ENCODE assay signal across 8 cellular contexts in genomic region chr10:29646238-29646902, GRCh38. TPM values are rescaled to one million over a fixed set of nuclear protein-coding genes. Genes with fewer than 3 reads are reported as not detected.
A peak's percentile ranks its signal among the peaks of the same experiment; 100 is the strongest.
DNase-seq lines count a peak whose midpoint lies in the region; ATAC-seq and TF ChIP-seq lines count a peak whose summit lies in the region.

No MANE protein-coding gene starts in this region.

- DNase-seq in activated CD4-positive, alpha-beta T cell treated with anti-CD3 and anti-CD28 coated beads for 4 hours, result peak; percentile 22 to 31
- DNase-seq in activated CD4-positive, alpha-beta T cell treated with anti-CD3 and anti-CD28 coated beads, Interleukin-2, amount 50 U/mL, for 1 hour, result no peak
- DNase-seq in fibroblast of the aortic adventitia (ENCODE audit: low read depth), result peak; percentile 97
- DNase-seq in stimulated activated naive B cell treated with anti-CD40 and anti-IgM and Interleukin-4, amounts not matched to agents 10 μg/mL and 1 μg/mL and 100 μg/mL, for 72 hours, result no peak
- no peak for DNase-seq in GM20000 (ENCODE audit: low spot score)
- DNase-seq in DMS79 treated with DMSO at 0.1 percent for 48 hours (lab: John Stamatoyannopoulos, UW), result no peak
- DNase-seq in SIG-M5 treated with dmso at 0.1 percent for 504 hours (lab: John Stamatoyannopoulos, UW; ENCODE audit: unreplicated experiment), result no peak

- H3K27ac Mint-ChIP-seq in stimulated activated naive B cell treated with anti-CD40 and anti-IgM and Interleukin-4, amounts not matched to agents 10 μg/mL and 1 μg/mL and 100 μg/mL, for 72 hours, result no peak overlapping the region

- H3K4me1 Mint-ChIP-seq in stimulated activated naive B cell treated with anti-CD40 and anti-IgM and Interleukin-4, amounts not matched to agents 10 μg/mL and 1 μg/mL and 100 μg/mL, for 72 hours, result peaks cover 12 to 33% of the 10 kb centered on the region in 2 donors

- TF ChIP-seq CTCF in fibroblast of the aortic adventitia (IDR thresholded peaks at IDR 0.05; ENCODE audit: insufficient read depth, low read length), result no peak
- TF ChIP-seq CTCF in GM20000 (IDR thresholded peaks at IDR 0.05; ENCODE audit: extremely low read depth, missing control alignments), result no peak

- H3K4me3 ChIP-seq in fibroblast of the aortic adventitia (ENCODE audit: low read depth, low read length), result peak overlapping the region; percentile 49

- no peaks in the 10 kb centered on the region for H3K9me3 Mint-ChIP-seq in stimulated activated naive B cell treated with anti-CD40 and anti-IgM and Interleukin-4, amounts not matched to agents 10 μg/mL and 1 μg/mL and 100 μg/mL, for 72 hours

- H3K27me3 Mint-ChIP-seq in stimulated activated naive B cell treated with anti-CD40 and anti-IgM and Interleukin-4, amounts not matched to agents 10 μg/mL and 1 μg/mL and 100 μg/mL, for 72 hours, result peaks cover 0 to 3% of the 10 kb centered on the region in 2 donors

- no peaks in the 10 kb centered on the region for H3K36me3 Mint-ChIP-seq in stimulated activated naive B cell treated with anti-CD40 and anti-IgM and Interleukin-4, amounts not matched to agents 10 μg/mL and 1 μg/mL and 100 μg/mL, for 72 hours

- peak overlapping the region in 1 of 2 donors; percentile 62 for H3K4me3 Mint-ChIP-seq in stimulated activated naive B cell treated with anti-CD40 and anti-IgM and Interleukin-4, amounts not matched to agents 10 μg/mL and 1 μg/mL and 100 μg/mL, for 72 hours

- peak; percentile 83 for ATAC-seq in SK-N-SH treated with all-trans-retinoic acid at 6 μM for 48 hours
- peak; percentile 55 to 63 for ATAC-seq in stimulated activated naive B cell treated with anti-CD40 and anti-IgM and Interleukin-4, amounts not matched to agents 10 μg/mL and 1 μg/mL and 100 μg/mL, for 72 hours (replicated peaks)

TF ChIP-seq in SK-N-SH treated with all-trans-retinoic acid at 6 μM for 48 hours, 23 proteins besides CTCF, POLR2A, EP300 and RAD21:
- TF ChIP-seq, protein P1, sequence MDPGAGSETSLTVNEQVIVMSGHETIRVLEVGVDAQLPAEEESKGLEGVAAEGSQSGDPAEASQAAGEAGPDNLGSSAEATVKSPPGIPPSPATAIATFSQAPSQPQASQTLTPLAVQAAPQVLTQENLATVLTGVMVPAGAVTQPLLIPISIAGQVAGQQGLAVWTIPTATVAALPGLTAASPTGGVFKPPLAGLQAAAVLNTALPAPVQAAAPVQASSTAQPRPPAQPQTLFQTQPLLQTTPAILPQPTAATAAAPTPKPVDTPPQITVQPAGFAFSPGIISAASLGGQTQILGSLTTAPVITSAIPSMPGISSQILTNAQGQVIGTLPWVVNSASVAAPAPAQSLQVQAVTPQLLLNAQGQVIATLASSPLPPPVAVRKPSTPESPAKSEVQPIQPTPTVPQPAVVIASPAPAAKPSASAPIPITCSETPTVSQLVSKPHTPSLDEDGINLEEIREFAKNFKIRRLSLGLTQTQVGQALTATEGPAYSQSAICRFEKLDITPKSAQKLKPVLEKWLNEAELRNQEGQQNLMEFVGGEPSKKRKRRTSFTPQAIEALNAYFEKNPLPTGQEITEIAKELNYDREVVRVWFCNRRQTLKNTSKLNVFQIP (CRISPR knock-in tag; IDR thresholded peaks at IDR 0.05; ENCODE audit: borderline replicate concordance, low read depth), result no peak; the same call in 1 of the 2 replicates
- no peak for TF ChIP-seq GLIS3 (CRISPR knock-in tag; IDR thresholded peaks at IDR 0.05)
- no peak for TF ChIP-seq CREB5 (CRISPR knock-in tag; IDR thresholded peaks at IDR 0.05; ENCODE audit: low read depth)
- TF ChIP-seq TCF4 (CRISPR knock-in tag; IDR thresholded peaks at IDR 0.05; ENCODE audit: borderline replicate concordance), result no peak
- peak; percentile 61; the same call in 1 of the 2 replicates for TF ChIP-seq TOX (CRISPR knock-in tag; IDR thresholded peaks at IDR 0.05; ENCODE audit: borderline replicate concordance)
- peak; percentile 95 for TF ChIP-seq ZC3H10 (CRISPR knock-in tag; IDR thresholded peaks at IDR 0.05)
- TF ChIP-seq, protein P2, sequence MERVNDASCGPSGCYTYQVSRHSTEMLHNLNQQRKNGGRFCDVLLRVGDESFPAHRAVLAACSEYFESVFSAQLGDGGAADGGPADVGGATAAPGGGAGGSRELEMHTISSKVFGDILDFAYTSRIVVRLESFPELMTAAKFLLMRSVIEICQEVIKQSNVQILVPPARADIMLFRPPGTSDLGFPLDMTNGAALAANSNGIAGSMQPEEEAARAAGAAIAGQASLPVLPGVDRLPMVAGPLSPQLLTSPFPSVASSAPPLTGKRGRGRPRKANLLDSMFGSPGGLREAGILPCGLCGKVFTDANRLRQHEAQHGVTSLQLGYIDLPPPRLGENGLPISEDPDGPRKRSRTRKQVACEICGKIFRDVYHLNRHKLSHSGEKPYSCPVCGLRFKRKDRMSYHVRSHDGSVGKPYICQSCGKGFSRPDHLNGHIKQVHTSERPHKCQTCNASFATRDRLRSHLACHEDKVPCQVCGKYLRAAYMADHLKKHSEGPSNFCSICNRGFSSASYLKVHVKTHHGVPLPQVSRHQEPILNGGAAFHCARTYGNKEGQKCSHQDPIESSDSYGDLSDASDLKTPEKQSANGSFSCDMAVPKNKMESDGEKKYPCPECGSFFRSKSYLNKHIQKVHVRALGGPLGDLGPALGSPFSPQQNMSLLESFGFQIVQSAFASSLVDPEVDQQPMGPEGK (CRISPR knock-in tag; IDR thresholded peaks at IDR 0.05; ENCODE audit: borderline replicate concordance), result peak; percentile 82; the same call in 1 of the 2 replicates
- TF ChIP-seq, protein P3, sequence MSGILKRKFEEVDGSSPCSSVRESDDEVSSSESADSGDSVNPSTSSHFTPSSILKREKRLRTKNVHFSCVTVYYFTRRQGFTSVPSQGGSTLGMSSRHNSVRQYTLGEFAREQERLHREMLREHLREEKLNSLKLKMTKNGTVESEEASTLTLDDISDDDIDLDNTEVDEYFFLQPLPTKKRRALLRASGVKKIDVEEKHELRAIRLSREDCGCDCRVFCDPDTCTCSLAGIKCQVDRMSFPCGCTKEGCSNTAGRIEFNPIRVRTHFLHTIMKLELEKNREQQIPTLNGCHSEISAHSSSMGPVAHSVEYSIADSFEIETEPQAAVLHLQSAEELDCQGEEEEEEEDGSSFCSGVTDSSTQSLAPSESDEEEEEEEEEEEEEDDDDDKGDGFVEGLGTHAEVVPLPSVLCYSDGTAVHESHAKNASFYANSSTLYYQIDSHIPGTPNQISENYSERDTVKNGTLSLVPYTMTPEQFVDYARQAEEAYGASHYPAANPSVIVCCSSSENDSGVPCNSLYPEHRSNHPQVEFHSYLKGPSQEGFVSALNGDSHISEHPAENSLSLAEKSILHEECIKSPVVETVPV (CRISPR knock-in tag; IDR thresholded peaks at IDR 0.05), result no peak
- no peak; the same call in 1 of the 2 replicates for TF ChIP-seq CSDC2 (CRISPR knock-in tag; IDR thresholded peaks at IDR 0.05)
- TF ChIP-seq ZNF565 (CRISPR knock-in tag; conservative IDR thresholded peaks at IDR 0.05; ENCODE audit: low read depth), result no peak
- TF ChIP-seq ISL1 (CRISPR knock-in tag; IDR thresholded peaks at IDR 0.05), result peak; percentile 86
- no peak for TF ChIP-seq BACH2 (CRISPR knock-in tag; IDR thresholded peaks at IDR 0.05; ENCODE audit: borderline replicate concordance)
- TF ChIP-seq TSHZ2 (CRISPR knock-in tag; IDR thresholded peaks at IDR 0.05), result peak; percentile 51; the same call in 1 of the 2 replicates
- TF ChIP-seq ARNTL (CRISPR knock-in tag; IDR thresholded peaks at IDR 0.05; ENCODE audit: borderline replicate concordance, low read depth), result peak; percentile 73; the same call in 1 of the 2 replicates
- TF ChIP-seq ZNF70 (CRISPR knock-in tag; IDR thresholded peaks at IDR 0.05), result no peak
- no peak for TF ChIP-seq SNAI2 (CRISPR knock-in tag; IDR thresholded peaks at IDR 0.05)
- peak; percentile 54; the same call in 1 of the 2 replicates for TF ChIP-seq RARB (CRISPR knock-in tag; IDR thresholded peaks at IDR 0.05)

RNA-seq across cellular contexts. Expression of gene SVIL, which starts 11.6 kb away (rescaled TPM):
- 97.7 and 309 TPM in 2 replicates for total RNA-seq in fibroblast of the aortic adventitia (ENCODE audit: low replicate concordance)

Comparison
In these comparisons a context has a peak if more than half of its experiments do, and no peak if none do; other contexts are left out.
1. DNase-seq: peak in activated CD4-positive, alpha-beta T cell treated with anti-CD3 and anti-CD28 coated beads for 4 hours (2 of 2) and fibroblast of the aortic adventitia (single experiment); none in activated CD4-positive, alpha-beta T cell treated with anti-CD3 and anti-CD28 coated beads, Interleukin-2, amount 50 U/mL, for 1 hour (single experiment), stimulated activated naive B cell treated with anti-CD40 and anti-IgM and Interleukin-4, amounts not matched to agents 10 μg/mL and 1 μg/mL and 100 μg/mL, for 72 hours (single experiment), GM20000 (single experiment), DMS79 treated with DMSO at 0.1 percent for 48 hours (single experiment) and SIG-M5 treated with dmso at 0.1 percent for 504 hours (single experiment).